9 cellular contexts compared by ENCODE assay signal in genomic region chr11:128553662-128554392, GRCh38. TPM values are rescaled to one million over a fixed set of nuclear protein-coding genes. Genes with fewer than 3 reads are reported as not detected.
DNase-seq lines count a peak whose midpoint lies in the region; ATAC-seq and TF ChIP-seq lines count a peak whose summit lies in the region.
"Had no signal": no experiment of that assay in that cellular context is flagged by ENCODE, and none has a peak within 500 bp of the region (broad histone marks: within the 10 kb centered on the region; RNA-seq: fewer than 3 reads in every experiment).

No MANE protein-coding gene starts in this region.

- peak; percentile 25 for TF ChIP-seq CTCF in DND-41 (IDR thresholded peaks at IDR 0.05; ENCODE audit: borderline replicate concordance, extremely low read depth, low read length, poor library complexity, severe bottlenecking)
- TF ChIP-seq CTCF in LNCaP clone FGC (IDR thresholded peaks at IDR 0.05; ENCODE audit: control insufficient read depth, extremely low read depth, insufficient read depth): 0 out of 2 replicates have a peak, but pooled peaks have one; percentile 3
- peak; percentile 55 for TF ChIP-seq CTCF in chondrocyte (IDR thresholded peaks at IDR 0.05)

- no peaks in the 10 kb centered on the region for H3K27me3 ChIP-seq in DND-41 (ENCODE audit: insufficient read depth, low read length, poor library complexity)

- H4K20me1 ChIP-seq in DND-41 (ENCODE audit: insufficient read depth, low read length): no peaks in the 10 kb centered on the region

- H3K27ac Mint-ChIP-seq in chondrocyte (ENCODE audit: unreplicated experiment): peak overlapping the region; percentile 67
- H3K27ac Mint-ChIP-seq in natural killer cell treated with Interleukin-12 subunit alpha and Interleukin-12 subunit beta and Interleukin-15 and Interleukin-18, amount 100 ng/mL, for 72 hours: peak overlapping the region; percentile 97 to 99

- H3K4me1 ChIP-seq in DND-41 (ENCODE audit: insufficient read depth, low read length): no peaks in the 10 kb centered on the region

- no peak overlapping the region for H3K4me3 Mint-ChIP-seq in chondrocyte (ENCODE audit: unreplicated experiment)
- peak overlapping the region; percentile 87 for H3K4me3 Mint-ChIP-seq in natural killer cell treated with Interleukin-12 subunit alpha and Interleukin-12 subunit beta and Interleukin-15 and Interleukin-18, amount 100 ng/mL, for 72 hours

- no peaks in the 10 kb centered on the region for H3K79me2 ChIP-seq in DND-41 (ENCODE audit: insufficient read depth, low read length)

- no peaks in the 10 kb centered on the region for H3K36me3 Mint-ChIP-seq in chondrocyte (ENCODE audit: low read depth)
- H3K36me3 Mint-ChIP-seq in natural killer cell treated with Interleukin-12 subunit alpha and Interleukin-12 subunit beta and Interleukin-15 and Interleukin-18, amount 100 ng/mL, for 72 hours: no peaks in the 10 kb centered on the region

- no peak for DNase-seq in DND-41
- no peak for DNase-seq in LNCaP clone FGC (ENCODE audit: low read depth)
- DNase-seq in chondrocyte (ENCODE audit: low spot score): no peak
- DNase-seq in natural killer cell treated with Interleukin-12 subunit alpha and Interleukin-12 subunit beta and Interleukin-15 and Interleukin-18, amount 100 ng/mL, for 72 hours (ENCODE audit: low spot score): no peak
- DNase-seq in DMS53 (lab: John Stamatoyannopoulos, UW): no peak
- no peak for DNase-seq in retina

- ATAC-seq in DND-41 (ENCODE audit: insufficient read depth, low read depth) (no peak), GM18517 (IDR thresholded peaks at IDR 0.05; ENCODE audit: unreplicated experiment) (no peak), HG03378 (IDR thresholded peaks at IDR 0.05; ENCODE audit: unreplicated experiment) (no peak)
- ATAC-seq in natural killer cell treated with Interleukin-12 subunit alpha and Interleukin-12 subunit beta and Interleukin-15 and Interleukin-18, amount 100 ng/mL, for 72 hours: no peak

- H2AFZ ChIP-seq in DND-41 (ENCODE audit: low read depth, low read length): 0 out of 2 replicates have a peak overlapping the region, but pooled peaks have one; percentile 37

- no peak overlapping the region for H3K4me3 ChIP-seq in DND-41 (ENCODE audit: low read depth in 1 of 2, low read length in 2 of 2)
- no peak overlapping the region for H3K4me3 ChIP-seq in LNCaP clone FGC (ENCODE audit: low read depth, low read length)
- H3K4me3 ChIP-seq: SK-N-MC had no signal

- no peak overlapping the region for H3K27ac ChIP-seq in DND-41 (ENCODE audit: low read length)
- H3K27ac ChIP-seq: SK-N-MC had no signal

- peaks cover 26% of the 10 kb centered on the region for H3K4me1 Mint-ChIP-seq in chondrocyte (ENCODE audit: low read depth)
- H3K4me1 Mint-ChIP-seq in natural killer cell treated with Interleukin-12 subunit alpha and Interleukin-12 subunit beta and Interleukin-15 and Interleukin-18, amount 100 ng/mL, for 72 hours (ENCODE audit: low read depth in 2 of 2): peaks cover 50 to 56% of the 10 kb centered on the region in 2 donors

- no peaks in the 10 kb centered on the region for H3K36me3 ChIP-seq in DND-41 (ENCODE audit: insufficient read depth, low read length)

- no peak overlapping the region for H3K9ac ChIP-seq in DND-41 (ENCODE audit: low read depth, low read length)

- H3K27me3 Mint-ChIP-seq in chondrocyte (ENCODE audit: low read depth): no peaks in the 10 kb centered on the region
- H3K27me3 Mint-ChIP-seq in natural killer cell treated with Interleukin-12 subunit alpha and Interleukin-12 subunit beta and Interleukin-15 and Interleukin-18, amount 100 ng/mL, for 72 hours: no peaks in the 10 kb centered on the region

- H3K4me2 ChIP-seq in DND-41 (ENCODE audit: insufficient read depth, low read length): no peak overlapping the region

- no peaks in the 10 kb centered on the region for H3K9me3 Mint-ChIP-seq in chondrocyte (ENCODE audit: low read depth)
- H3K9me3 Mint-ChIP-seq in natural killer cell treated with Interleukin-12 subunit alpha and Interleukin-12 subunit beta and Interleukin-15 and Interleukin-18, amount 100 ng/mL, for 72 hours: no peaks in the 10 kb centered on the region

- no peaks in the 10 kb centered on the region for H3K9me3 ChIP-seq in DND-41 (ENCODE audit: insufficient read depth, low read length, severe bottlenecking)

RNA-seq across cellular contexts. Expression of gene ETS1, which starts 33.5 kb away (rescaled TPM):
- total RNA-seq in chondrocyte: 31.6 to 115 TPM (median 115 TPM) in 3 replicates
- total RNA-seq in natural killer cell treated with Interleukin-12 subunit alpha and Interleukin-12 subunit beta and Interleukin-15 and Interleukin-18, amount 100 ng/mL, for 72 hours: 100 to 1,000 TPM; 521 to 738 TPM

Comparison
In these comparisons a context has a peak if more than half of its experiments do, and no peak if none do; other contexts are left out.
1. CTCF ChIP-seq: peak in every context shown above with its lines; median percentile 55 in chondrocyte; 25 in DND-41; 3 in LNCaP clone FGC.